ENCODE assay signal across 9 cellular contexts in the genomic region with DNA sequence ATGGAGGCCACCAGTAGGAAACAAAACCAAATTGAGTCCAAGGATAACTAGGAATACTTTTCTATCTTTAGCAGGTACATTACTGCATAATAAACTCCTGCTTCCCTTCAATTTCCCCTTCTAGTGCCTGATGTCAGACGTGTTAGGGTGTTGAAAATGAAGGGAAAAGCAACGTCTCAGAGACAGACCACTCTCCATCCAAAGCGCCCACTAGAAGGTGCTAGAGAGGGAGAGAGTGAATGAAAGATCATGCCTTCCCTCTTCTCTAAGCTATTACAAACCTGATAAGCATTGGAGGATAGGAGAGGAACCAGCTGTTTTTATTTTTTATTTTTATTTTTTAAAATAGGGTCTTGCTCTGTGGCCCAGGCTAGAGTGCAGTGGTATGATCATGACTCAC.
DNase-seq lines count a peak whose midpoint lies in the region; ATAC-seq and TF ChIP-seq lines count a peak whose summit lies in the region.
"Had no signal": no experiment of that assay in that cellular context is flagged by ENCODE, and none has a peak within 500 bp of the region (broad histone marks: within the 10 kb centered on the region; RNA-seq: fewer than 3 reads in every experiment).

No MANE protein-coding gene starts in this region.

- H3K36me3 Mint-ChIP-seq in natural killer cell: no peaks in the 10 kb centered on the region

- in situ Hi-C loops in G401 (cut with HindIII; ENCODE audit: low sequenced_read_pairs) (no loop called here), mammary epithelial cell (cut with MboI; ENCODE audit: low sequenced_read_pairs in 2 of 2) (no loop called here)

- no peaks in the 10 kb centered on the region for H4K20me1 ChIP-seq in mammary epithelial cell (ENCODE audit: insufficient read depth, low read length)

- 75% methylated on average over 3 of the region's 3 CpGs for WGBS in mammary epithelial cell (ENCODE audit: low coverage, missing lambda C conversion rate)

- TF ChIP-seq CTCF in mammary epithelial cell (conservative IDR thresholded peaks at IDR 0.05 in 1 of 2, IDR thresholded peaks at IDR 0.05 in 1 of 2; ENCODE audit: extremely low read depth in 1 of 2, insufficient read depth in 1 of 2, low read depth in 1 of 2, low read length in 2 of 2) (peak; percentile 8 to 18), natural killer cell (IDR thresholded peaks at IDR 0.05) (peak; percentile 37)

- no peaks in the 10 kb centered on the region for H3K9me3 ChIP-seq in mammary epithelial cell (replicated peaks; ENCODE audit: insufficient read depth, low read length)

- intact Hi-C loops in mammary epithelial cell (cut with micrococcal nuclease): no loop called here
- intact Hi-C loops in natural killer cell (cut with micrococcal nuclease): no loop called here

- no peaks in the 10 kb centered on the region for H3K79me2 ChIP-seq in mammary epithelial cell (ENCODE audit: insufficient read depth, low read length)

- H3K27ac ChIP-seq in mammary epithelial cell (ENCODE audit: insufficient read depth, low read depth, low read length): no peak overlapping the region

- no peak overlapping the region for H2AFZ ChIP-seq in mammary epithelial cell (ENCODE audit: low read depth, low read length)

- DNase-seq in G401 (ENCODE audit: low spot score) (peak; percentile 6), Kasumi-1 (lab: John Stamatoyannopoulos, UW) (peak; percentile 20 to 23), mammary epithelial cell (no peak), natural killer cell (no peak), NCI-H510A (lab: John Stamatoyannopoulos, UW) (no peak), GM19238 (ENCODE audit: insufficient read length, low spot score) (no peak)
- DNase-seq: NCI-H1417; stimulated activated CD4-positive, alpha-beta T cell treated with anti-CD3 and anti-CD28 coated beads, Interleukin-4, amount 100 ng/mL, for 4 hours had no signal

- peaks cover 2% of the 10 kb centered on the region for H3K27me3 ChIP-seq in mammary epithelial cell (ENCODE audit: insufficient read depth, low read length)

- peaks cover 4% of the 10 kb centered on the region for H3K4me1 ChIP-seq in mammary epithelial cell (ENCODE audit: insufficient read depth, low read length)

- H3K27ac Mint-ChIP-seq in natural killer cell: peak overlapping the region in 1 of 2 donors; percentile 52

- no peak overlapping the region for H3K4me2 ChIP-seq in mammary epithelial cell (ENCODE audit: insufficient read depth, low read depth, low read length)

- dilution Hi-C loops in mammary epithelial cell (cut with HindIII; ENCODE audit: low sequenced_read_pairs): no loop called here

- peaks cover 0 to 2% of the 10 kb centered on the region in 2 donors for H3K9me3 Mint-ChIP-seq in natural killer cell

- H3K36me3 ChIP-seq in mammary epithelial cell (ENCODE audit: insufficient read depth, low read length): no peaks in the 10 kb centered on the region

- H3K27me3 Mint-ChIP-seq in natural killer cell (ENCODE audit: low read depth in 2 of 2): peaks cover 10 to 27% of the 10 kb centered on the region in 2 donors

- ATAC-seq in natural killer cell (peak; percentile 43 to 63 (median 44)), HG03097 (IDR thresholded peaks at IDR 0.05; ENCODE audit: low FRiP score, unreplicated experiment) (no peak)

- H3K4me3 ChIP-seq in mammary epithelial cell (replicated peaks in 1 of 3; ENCODE audit: insufficient read depth in 1 of 3, low read depth in 2 of 3, low read length in 3 of 3): no peak overlapping the region

- BruUV-seq in mammary epithelial cell (replicated peaks; lab: Mats Ljungman, UMichigan): no TSS peak

- H3K9ac ChIP-seq in mammary epithelial cell (ENCODE audit: insufficient read depth, low read length): no peak overlapping the region

- H3K4me1 Mint-ChIP-seq in natural killer cell: peaks cover 13% of the 10 kb centered on the region in 2 donors

- H3K4me3 Mint-ChIP-seq in natural killer cell: no peak overlapping the region

- CTCF ChIA-PET in mammary epithelial cell (lab: Charles Lee; ENCODE audit: low non-redundant PET): no interaction called here

Comparison
In these comparisons a context has a peak if more than half of its experiments do, and no peak if none do; other contexts are left out.
1. DNase-seq: peak in G401 (single experiment) and Kasumi-1 (2 of 2); none in mammary epithelial cell (single experiment), natural killer cell (single experiment), NCI-H510A (single experiment) and GM19238 (single experiment).